13 cellular contexts compared by ENCODE assay signal in the genomic region with DNA sequence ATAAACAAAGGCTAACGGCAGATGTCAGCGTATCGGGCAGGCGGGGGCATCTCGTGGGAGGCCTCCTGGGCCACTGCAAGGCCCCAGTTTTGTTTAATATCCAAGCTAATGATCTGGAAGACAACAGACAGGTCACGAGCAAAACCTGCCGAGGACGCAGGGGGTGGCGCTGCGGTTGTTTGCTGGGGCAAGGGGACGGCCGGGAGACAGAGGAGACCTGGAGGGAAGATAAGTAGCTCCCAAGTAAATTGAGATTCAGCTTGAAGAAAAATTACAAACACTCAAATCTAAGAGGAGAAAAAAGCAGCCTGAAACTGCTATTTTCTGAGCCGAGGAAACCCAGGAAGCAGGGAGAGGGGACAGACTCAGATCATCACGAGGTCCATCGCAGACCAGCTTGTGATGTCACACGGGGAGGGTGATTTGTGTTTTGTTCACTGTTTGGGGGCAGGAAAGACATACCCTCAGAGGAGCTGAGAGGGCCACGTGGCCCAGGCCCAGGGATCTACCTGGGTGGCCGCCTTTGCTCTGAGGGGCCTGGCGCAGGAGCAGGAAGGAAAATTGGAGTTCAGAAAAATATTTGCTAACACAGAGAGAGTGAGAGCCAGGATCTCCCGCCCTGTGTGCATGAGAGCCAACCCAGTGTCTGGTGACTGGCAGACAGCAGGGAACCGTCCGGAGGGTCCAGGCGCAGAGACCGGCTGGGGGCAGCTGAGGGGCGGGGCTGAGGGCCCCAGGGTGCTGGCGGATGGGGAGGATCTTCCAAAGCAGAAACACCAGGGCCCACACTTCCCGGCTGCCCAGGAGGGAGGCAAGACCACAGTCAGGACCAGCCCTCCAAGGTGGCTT. TPM values are rescaled to one million over a fixed set of nuclear protein-coding genes. Genes with fewer than 3 reads are reported as not detected.
"Had no signal": no experiment of that assay in that cellular context is flagged by ENCODE, and none has a peak within 500 bp of the region (broad histone marks: within the 10 kb centered on the region; RNA-seq: fewer than 3 reads in every experiment).

No MANE protein-coding gene starts in this region.

- H3K4me1 ChIP-seq: ascending aorta, right atrium auricular region, tibial nerve had no signal

- H3K36me3 ChIP-seq: ascending aorta, right atrium auricular region, tibial nerve had no signal

- H3K4me3 Mint-ChIP-seq: activated CD4-positive, alpha-beta memory T cell treated with anti-CD3 and anti-CD28 coated beads for 36 hours; activated naive CD8-positive, alpha-beta T cell treated with anti-CD3 and anti-CD28 coated beads for 36 hours; activated T-cell treated with anti-CD3 and anti-CD28 coated beads, Interleukin-2, amount 50 U/mL, for 72 hours; dendritic cell treated with granulocyte-macrophage colony-stimulating factor and Interleukin-4, amounts not matched to agents 40 ng/mL and 50 ng/mL, for 4 days; stimulated activated effector memory CD8-positive, alpha-beta T cell treated with anti-CD3 and anti-CD28 coated beads, Interleukin-12 subunit alpha, Interleukin-12 subunit beta, amount 100 ng/mL, for 72 hours; T-cell had no signal

- H3K27ac ChIP-seq: ascending aorta, right atrium auricular region, tibial nerve, VCaP had no signal

- H3K9me3 Mint-ChIP-seq: activated CD4-positive, alpha-beta memory T cell treated with anti-CD3 and anti-CD28 coated beads for 36 hours had no signal

- H3K27me3 ChIP-seq: ascending aorta had no signal

- H3K36me3 Mint-ChIP-seq: activated CD4-positive, alpha-beta memory T cell treated with anti-CD3 and anti-CD28 coated beads for 36 hours; activated naive CD8-positive, alpha-beta T cell treated with anti-CD3 and anti-CD28 coated beads for 36 hours; T-cell had no signal

- DNase-seq: activated CD4-positive, alpha-beta memory T cell treated with anti-CD3 and anti-CD28 coated beads for 36 hours; activated gamma-delta T cell treated with Interleukin-2 at 50 U/mL for 16 hours; activated naive CD8-positive, alpha-beta T cell treated with anti-CD3 and anti-CD28 coated beads for 36 hours; activated T-cell treated with anti-CD3 and anti-CD28 coated beads, Interleukin-2, amount 50 U/mL, for 72 hours; left colon; small intestine; T-cell had no signal

- H3K9me3 ChIP-seq: ascending aorta had no signal

- H3K4me1 Mint-ChIP-seq: activated naive CD8-positive, alpha-beta T cell treated with anti-CD3 and anti-CD28 coated beads for 36 hours had no signal

- H3K27ac Mint-ChIP-seq: activated CD4-positive, alpha-beta memory T cell treated with anti-CD3 and anti-CD28 coated beads for 36 hours; activated naive CD8-positive, alpha-beta T cell treated with anti-CD3 and anti-CD28 coated beads for 36 hours; activated T-cell treated with anti-CD3 and anti-CD28 coated beads, Interleukin-2, amount 50 U/mL, for 72 hours; dendritic cell treated with granulocyte-macrophage colony-stimulating factor and Interleukin-4, amounts not matched to agents 40 ng/mL and 50 ng/mL, for 4 days; stimulated activated effector memory CD8-positive, alpha-beta T cell treated with anti-CD3 and anti-CD28 coated beads, Interleukin-12 subunit alpha, Interleukin-12 subunit beta, amount 100 ng/mL, for 72 hours; T-cell had no signal

- H3K4me3 ChIP-seq: ascending aorta, right atrium auricular region, tibial nerve had no signal

RNA-seq across cellular contexts. Expression of a gene that starts 52.9 kb away (rescaled TPM):
- total RNA-seq: activated CD4-positive, alpha-beta memory T cell treated with anti-CD3 and anti-CD28 coated beads for 36 hours; activated naive CD8-positive, alpha-beta T cell treated with anti-CD3 and anti-CD28 coated beads for 36 hours; ascending aorta; right atrium auricular region; T-cell; tibial nerve had no signal
